In genomic region chr6:141265748-141266647, GRCh38 we compare ENCODE assay signal across 9 cellular contexts.
DNase-seq lines count a peak whose midpoint lies in the region; ATAC-seq and TF ChIP-seq lines count a peak whose summit lies in the region.
"Had no signal": no experiment of that assay in that cellular context is flagged by ENCODE, and none has a peak within 500 bp of the region (broad histone marks: within the 10 kb centered on the region; RNA-seq: fewer than 3 reads in every experiment).

No MANE protein-coding gene starts in this region.

- H3K9ac ChIP-seq in KMS-11 (peak overlapping the region; percentile 42), subcutaneous abdominal adipose tissue (ENCODE audit: low read length in 5 of 5) (peak overlapping the region in 1 of 5 donors; percentile 66)

- H2AFZ ChIP-seq in KMS-11 (ENCODE audit: low read depth), result peak overlapping the region; percentile 70

- H3K9me3 ChIP-seq in subcutaneous abdominal adipose tissue (ENCODE audit: control insufficient read depth in 5 of 5, low read length in 5 of 5), result no peaks in the 10 kb centered on the region

- H3K4me1 ChIP-seq in KMS-11 (ENCODE audit: low read depth, poor library complexity, severe bottlenecking) (peaks cover 24% of the 10 kb centered on the region), subcutaneous abdominal adipose tissue (ENCODE audit: control insufficient read depth in 5 of 5, insufficient read depth in 5 of 5, low read length in 5 of 5) (peaks cover 0 to 6% (median 0%) of the 10 kb centered on the region in 5 donors)

- no peaks in the 10 kb centered on the region for H3K36me3 ChIP-seq in KMS-11 (ENCODE audit: insufficient read depth)
- no peaks in the 10 kb centered on the region for H3K36me3 ChIP-seq in subcutaneous abdominal adipose tissue (ENCODE audit: control insufficient read depth in 5 of 5, insufficient read depth in 5 of 5, low read length in 5 of 5)

- TF ChIP-seq CTCF in KMS-11 (conservative IDR thresholded peaks at IDR 0.05; ENCODE audit: low read depth, low read length), result no peak
- no peak for TF ChIP-seq CTCF in fibroblast of the aortic adventitia (IDR thresholded peaks at IDR 0.05; ENCODE audit: insufficient read depth, low read length)

- H3K27me3 ChIP-seq in KMS-11 (ENCODE audit: insufficient read depth, low read depth) (no peaks in the 10 kb centered on the region), subcutaneous abdominal adipose tissue (ENCODE audit: control insufficient read depth in 5 of 5, insufficient read depth in 4 of 5, low read length in 5 of 5) (no peaks in the 10 kb centered on the region)

- DNase-seq in fibroblast of the aortic adventitia (ENCODE audit: low read depth), result peak; percentile 17
- no peak for DNase-seq in stimulated activated CD4-positive, alpha-beta T cell treated with anti-CD3 and anti-CD28 coated beads, Interleukin-15, amount 100 ng/mL, for 24 hours
- DNase-seq in activated naive CD8-positive, alpha-beta T cell treated with anti-CD3 and anti-CD28 coated beads for 36 hours, result no peak
- DNase-seq in activated naive CD4-positive, alpha-beta T cell treated with anti-CD3 and anti-CD28 coated beads, Interleukin-2, amount 50 U/mL, for 16 hours, result no peak
- DNase-seq: NCI-H187 had no signal

- no peaks in the 10 kb centered on the region for H4K20me1 ChIP-seq in KMS-11 (ENCODE audit: insufficient read depth)

- no peaks in the 10 kb centered on the region for H3K9me3 Mint-ChIP-seq in activated naive CD8-positive, alpha-beta T cell treated with anti-CD3 and anti-CD28 coated beads for 36 hours
- H3K9me3 Mint-ChIP-seq: activated naive CD4-positive, alpha-beta T cell treated with anti-CD3 and anti-CD28 coated beads, Interleukin-2, amount 50 U/mL, for 24 hours had no signal

- no peak overlapping the region for H3K27ac Mint-ChIP-seq in activated naive CD8-positive, alpha-beta T cell treated with anti-CD3 and anti-CD28 coated beads for 36 hours
- H3K27ac Mint-ChIP-seq: activated naive CD4-positive, alpha-beta T cell treated with anti-CD3 and anti-CD28 coated beads, Interleukin-2, amount 50 U/mL, for 24 hours had no signal

- H3K36me3 Mint-ChIP-seq in activated naive CD8-positive, alpha-beta T cell treated with anti-CD3 and anti-CD28 coated beads for 36 hours, result no peaks in the 10 kb centered on the region
- H3K36me3 Mint-ChIP-seq: activated naive CD4-positive, alpha-beta T cell treated with anti-CD3 and anti-CD28 coated beads, Interleukin-2, amount 50 U/mL, for 24 hours had no signal

- H3K4me2 ChIP-seq in KMS-11, result peak overlapping the region; percentile 91

- ATAC-seq in SK-N-SH treated with all-trans-retinoic acid at 6 μM for 48 hours, result peak; percentile 17

- H3K4me3 ChIP-seq in KMS-11 (IDR thresholded peaks at IDR 0.05; ENCODE audit: insufficient read depth, low read depth, low read length) (no peak overlapping the region), fibroblast of the aortic adventitia (ENCODE audit: low read depth, low read length) (peak overlapping the region; percentile 29), subcutaneous abdominal adipose tissue (ENCODE audit: low read depth in 1 of 5, low read length in 5 of 5) (peak overlapping the region in 4 of 5 donors; percentile 32 to 48 (median 40))

- H3K79me2 ChIP-seq in KMS-11 (ENCODE audit: insufficient read depth, low read depth), result no peaks in the 10 kb centered on the region

- H3K4me3 Mint-ChIP-seq in activated naive CD8-positive, alpha-beta T cell treated with anti-CD3 and anti-CD28 coated beads for 36 hours, result no peak overlapping the region
- H3K4me3 Mint-ChIP-seq: activated naive CD4-positive, alpha-beta T cell treated with anti-CD3 and anti-CD28 coated beads, Interleukin-2, amount 50 U/mL, for 24 hours had no signal

- peak overlapping the region; percentile 14 for H3K27ac ChIP-seq in KMS-11
- H3K27ac ChIP-seq in subcutaneous abdominal adipose tissue (ENCODE audit: low read depth, low read length), result no peak overlapping the region

- H3K27me3 Mint-ChIP-seq in activated naive CD8-positive, alpha-beta T cell treated with anti-CD3 and anti-CD28 coated beads for 36 hours, result no peaks in the 10 kb centered on the region
- H3K27me3 Mint-ChIP-seq: activated naive CD4-positive, alpha-beta T cell treated with anti-CD3 and anti-CD28 coated beads, Interleukin-2, amount 50 U/mL, for 24 hours had no signal

- no peaks in the 10 kb centered on the region for H3K4me1 Mint-ChIP-seq in activated naive CD8-positive, alpha-beta T cell treated with anti-CD3 and anti-CD28 coated beads for 36 hours

TF ChIP-seq in SK-N-SH treated with all-trans-retinoic acid at 6 μM for 48 hours, 23 proteins besides CTCF, POLR2A, EP300 and RAD21:
- no peak for TF ChIP-seq PATZ1 (CRISPR knock-in tag; IDR thresholded peaks at IDR 0.05; ENCODE audit: borderline replicate concordance)
- TF ChIP-seq ZNF565 (CRISPR knock-in tag; conservative IDR thresholded peaks at IDR 0.05; ENCODE audit: low read depth), result no peak
- no peak for TF ChIP-seq PPARA (CRISPR knock-in tag; IDR thresholded peaks at IDR 0.05; ENCODE audit: borderline replicate concordance)
- TF ChIP-seq BACH2 (CRISPR knock-in tag; IDR thresholded peaks at IDR 0.05; ENCODE audit: borderline replicate concordance), result no peak
- no peak for TF ChIP-seq TOX (CRISPR knock-in tag; IDR thresholded peaks at IDR 0.05; ENCODE audit: borderline replicate concordance)
- TF ChIP-seq OSR1 (CRISPR knock-in tag; IDR thresholded peaks at IDR 0.05), result no peak
- no peak for TF ChIP-seq ISL1 (CRISPR knock-in tag; IDR thresholded peaks at IDR 0.05)
- no peak for TF ChIP-seq TCF4 (CRISPR knock-in tag; IDR thresholded peaks at IDR 0.05; ENCODE audit: borderline replicate concordance)
- no peak for TF ChIP-seq RARB (CRISPR knock-in tag; IDR thresholded peaks at IDR 0.05)
- TF ChIP-seq ZNF70 (CRISPR knock-in tag; IDR thresholded peaks at IDR 0.05), result no peak
- no peak for TF ChIP-seq CSDC2 (CRISPR knock-in tag; IDR thresholded peaks at IDR 0.05)
- no peak for TF ChIP-seq ZNF8 (CRISPR knock-in tag; IDR thresholded peaks at IDR 0.05)
- no peak for TF ChIP-seq GLIS3 (CRISPR knock-in tag; IDR thresholded peaks at IDR 0.05)
- no peak for TF ChIP-seq ESRRG (CRISPR knock-in tag; IDR thresholded peaks at IDR 0.05)
- TF ChIP-seq ZFP3 (CRISPR knock-in tag; IDR thresholded peaks at IDR 0.05), result no peak
- TF ChIP-seq SNAI2 (CRISPR knock-in tag; IDR thresholded peaks at IDR 0.05), result no peak
